ENCODE assay signal across 9 cellular contexts in the genomic region with DNA sequence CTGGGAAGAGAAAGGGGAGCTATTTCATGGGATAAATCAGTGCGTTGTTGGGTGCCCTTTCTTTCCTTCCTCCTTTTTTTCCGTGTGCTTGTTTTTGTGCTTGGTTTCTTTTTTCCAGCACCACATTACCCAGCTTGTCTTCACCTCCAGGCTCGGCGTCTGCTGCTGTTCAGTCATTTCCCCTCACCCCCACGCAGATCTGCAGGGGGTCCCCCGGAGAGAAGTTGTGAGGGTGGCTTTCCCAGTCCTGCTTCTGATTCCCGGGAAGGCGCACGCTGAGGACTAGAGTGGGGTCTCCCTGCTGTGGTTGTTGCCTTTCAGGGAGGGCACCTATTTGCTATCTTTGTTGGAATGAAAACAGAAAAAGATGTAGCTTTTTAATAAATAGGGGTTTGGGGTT. TPM values are rescaled to one million over a fixed set of nuclear protein-coding genes. Genes with fewer than 3 reads are reported as not detected.
A peak's percentile ranks its signal among the peaks of the same experiment; 100 is the strongest.
DNase-seq lines count a peak whose midpoint lies in the region; ATAC-seq and TF ChIP-seq lines count a peak whose summit lies in the region.
"Had no signal": no experiment of that assay in that cellular context is flagged by ENCODE, and none has a peak within 500 bp of the region (broad histone marks: within the 10 kb centered on the region; RNA-seq: fewer than 3 reads in every experiment).

No MANE protein-coding gene starts in this region.

- H3K27me3 Mint-ChIP-seq in CD4-positive, alpha-beta T cell = no peaks in the 10 kb centered on the region
- H3K27me3 Mint-ChIP-seq in endodermal cell (ENCODE audit: insufficient read depth) = peaks cover 63% of the 10 kb centered on the region

- peak overlapping the region; percentile 91 for H2AFZ ChIP-seq in osteoblast (ENCODE audit: low read length)
- H2AFZ ChIP-seq in Karpas-422 (ENCODE audit: low read length) = no peak overlapping the region

- DNase-seq in CD4-positive, alpha-beta T cell = no peak
- DNase-seq in NCI-H69 (lab: John Stamatoyannopoulos, UW) = peak; percentile 50
- peak; percentile 57 for DNase-seq in endodermal cell
- DNase-seq in osteoblast (ENCODE audit: insufficient read length, low spot score, missing footprints) = no peak
- DNase-seq in Karpas-422 = no peak
- DNase-seq in GM10248 (ENCODE audit: extremely low spot score) = no peak
- no peak for DNase-seq in retina
- DNase-seq in RWPE1 (ENCODE audit: low spot score) = no peak
- DNase-seq: hippocampal formation had no signal

- H3K9me2 ChIP-seq in Karpas-422 (replicated peaks; ENCODE audit: insufficient read depth, low read length) = no peaks in the 10 kb centered on the region

- H3K4me1 ChIP-seq in endodermal cell (ENCODE audit: control insufficient read depth, insufficient read depth, low read length) = peaks cover 2% of the 10 kb centered on the region
- H3K4me1 ChIP-seq in osteoblast (ENCODE audit: insufficient read depth, low read length) = peaks cover 11% of the 10 kb centered on the region
- H3K4me1 ChIP-seq in Karpas-422 (ENCODE audit: low read length) = peaks cover 11% of the 10 kb centered on the region

- H3K27ac Mint-ChIP-seq in CD4-positive, alpha-beta T cell = peak overlapping the region; percentile 93
- H3K27ac Mint-ChIP-seq in endodermal cell = no peak overlapping the region

- H3K4me3 Mint-ChIP-seq in CD4-positive, alpha-beta T cell = peak overlapping the region; percentile 97
- peak overlapping the region; percentile 87 for H3K4me3 Mint-ChIP-seq in endodermal cell

- TF ChIP-seq CTCF in CD4-positive, alpha-beta T cell (IDR thresholded peaks at IDR 0.05) = no peak
- no peak for TF ChIP-seq CTCF in endodermal cell (conservative IDR thresholded peaks at IDR 0.05)
- no peak for TF ChIP-seq CTCF in osteoblast (IDR thresholded peaks at IDR 0.05; ENCODE audit: extremely low read depth, low read depth, low read length)
- no peak for TF ChIP-seq CTCF in GM10248 (IDR thresholded peaks at IDR 0.05; ENCODE audit: control extremely low read depth, extremely low read depth, low read depth, missing control alignments)
- no peak for TF ChIP-seq CTCF in RWPE1 (conservative IDR thresholded peaks at IDR 0.05; ENCODE audit: low read depth)

- POLR2A ChIA-PET in CD4-positive, alpha-beta T cell (lab: Charles Lee) = interaction anchor here (1.2 to 4.1 kb wide), 9 partner anchors 8 to 308 kb away, joined by 3 to 32 read pairs (median 13); a partner anchor contains a TSS
- POLR2A ChIA-PET in GM10248 (lab: Yijun Ruan, JAX) (interaction anchor here (1.0 kb wide), 1 partner anchor 17 kb away, joined by 3 read pairs; no protein-coding TSS in a partner anchor), RWPE1 (lab: Yijun Ruan, JAX; ENCODE audit: low non-redundant PET) (no interaction called here)

- peak overlapping the region; percentile 84 for H3K27ac ChIP-seq in CD4-positive, alpha-beta T cell (ENCODE audit: low read depth, low read length)
- H3K27ac ChIP-seq in endodermal cell (ENCODE audit: low read depth, low read length) = no peak overlapping the region
- H3K27ac ChIP-seq in osteoblast (ENCODE audit: low read depth, low read length) = no peak overlapping the region
- H3K27ac ChIP-seq in Karpas-422 (ENCODE audit: low read length) = no peak overlapping the region
- no peak overlapping the region for H3K27ac ChIP-seq in RWPE1

- H3K9me3 Mint-ChIP-seq in CD4-positive, alpha-beta T cell = no peaks in the 10 kb centered on the region
- no peaks in the 10 kb centered on the region for H3K9me3 Mint-ChIP-seq in endodermal cell

- H3K4me1 Mint-ChIP-seq in CD4-positive, alpha-beta T cell (ENCODE audit: low read depth) = peaks cover 58% of the 10 kb centered on the region
- H3K4me1 Mint-ChIP-seq in endodermal cell = peaks cover 25% of the 10 kb centered on the region

- H3K9ac ChIP-seq in endodermal cell (ENCODE audit: extremely low read depth, low read length, poor library complexity, severe bottlenecking) (no peak overlapping the region), Karpas-422 (ENCODE audit: low read length) (no peak overlapping the region)

- no peaks in the 10 kb centered on the region for H3K27me3 ChIP-seq in CD4-positive, alpha-beta T cell (ENCODE audit: control insufficient read depth, insufficient read depth, low read length)
- H3K27me3 ChIP-seq in endodermal cell (ENCODE audit: control insufficient read depth, insufficient read depth, low read length, poor library complexity, severe bottlenecking) (peaks cover 45% of the 10 kb centered on the region), osteoblast (ENCODE audit: insufficient read depth, low read length) (peaks cover 5% of the 10 kb centered on the region), Karpas-422 (ENCODE audit: low read length) (no peaks in the 10 kb centered on the region)

- 0 to 16% methylated on average over 2 to 9 of the region's 9 CpGs for WGBS in endodermal cell (ENCODE audit: insufficient coverage in 1 of 2, insufficient read length in 1 of 2), 2 experiments

- ATAC-seq in CD4-positive, alpha-beta T cell (ENCODE audit: poor library complexity) = no peak

- H3K36me3 Mint-ChIP-seq in CD4-positive, alpha-beta T cell (ENCODE audit: low read depth) = peaks cover 34% of the 10 kb centered on the region
- no peaks in the 10 kb centered on the region for H3K36me3 Mint-ChIP-seq in endodermal cell (ENCODE audit: low read depth)

- CTCF ChIA-PET in CD4-positive, alpha-beta T cell (lab: Charles Lee) = interaction anchor here (1.0 to 2.5 kb wide), 2 partner anchors 98 to 305 kb away, joined by 4 to 8 read pairs; no protein-coding TSS in a partner anchor
- CTCF ChIA-PET in GM10248 (lab: Yijun Ruan, JAX) (interaction anchor here (0.7 to 3.5 kb wide), 7 partner anchors 8 to 306 kb away, joined by 3 to 17 read pairs (median 4); no protein-coding TSS in a partner anchor), RWPE1 (lab: Yijun Ruan, JAX) (interaction anchor here (1.1 kb wide), 1 partner anchor 9 kb away, joined by 3 read pairs; no protein-coding TSS in a partner anchor)

- H3K79me2 ChIP-seq in osteoblast (ENCODE audit: insufficient read depth, low read length) (peaks cover 2% of the 10 kb centered on the region), Karpas-422 (ENCODE audit: low read length) (no peaks in the 10 kb centered on the region)

- no peaks in the 10 kb centered on the region for H3K36me3 ChIP-seq in endodermal cell (ENCODE audit: control insufficient read depth, insufficient read depth, low read length)
- no peaks in the 10 kb centered on the region for H3K36me3 ChIP-seq in osteoblast (ENCODE audit: insufficient read depth, low read length)
- no peaks in the 10 kb centered on the region for H3K36me3 ChIP-seq in Karpas-422 (ENCODE audit: insufficient read depth, low read length)

- intact Hi-C loops in CD4-positive, alpha-beta T cell (cut with DNase I, micrococcal nuclease) = loop anchor here (5.0 to 10.0 kb wide), 4 partner anchors 89 to 304 kb away; a partner anchor contains a TSS

- H4K20me1 ChIP-seq in osteoblast (ENCODE audit: insufficient read depth, low read length) = no peaks in the 10 kb centered on the region
- H4K20me1 ChIP-seq in Karpas-422 (ENCODE audit: insufficient read depth, low read depth, low read length) = no peaks in the 10 kb centered on the region

- H3K4me2 ChIP-seq in osteoblast (ENCODE audit: insufficient read depth, low read length) (peak overlapping the region; percentile 99), Karpas-422 (ENCODE audit: low read depth, low read length, poor library complexity, severe bottlenecking) (no peak overlapping the region)

- no peaks in the 10 kb centered on the region for H3K9me3 ChIP-seq in CD4-positive, alpha-beta T cell (ENCODE audit: control insufficient read depth, low read length)
- H3K9me3 ChIP-seq in endodermal cell (ENCODE audit: control insufficient read depth, low read length) (no peaks in the 10 kb centered on the region), osteoblast (ENCODE audit: low read depth, low read length) (no peaks in the 10 kb centered on the region), Karpas-422 (ENCODE audit: low read length) (no peaks in the 10 kb centered on the region)

- H3K4me3 ChIP-seq in endodermal cell (ENCODE audit: low read length) = peak overlapping the region; percentile 88
- H3K4me3 ChIP-seq in osteoblast (ENCODE audit: insufficient read depth, low read length) = peak overlapping the region; percentile 84
- H3K4me3 ChIP-seq in Karpas-422 (ENCODE audit: low read length) = no peak overlapping the region

RNA-seq across cellular contexts. Expression of a gene that starts 1.6 kb away (rescaled TPM):
- total RNA-seq in CD4-positive, alpha-beta T cell = 10 to 100 TPM; 28.8 to 35.3 TPM
- 1 to 10 TPM; 4.5 to 7.8 TPM for total RNA-seq in endodermal cell
- 9.1 TPM for polyA plus RNA-seq in endodermal cell (2013, experiment 1 of 2)
- 7.3 TPM for polyA plus RNA-seq in endodermal cell (2013, experiment 2 of 2)
- 10.6 and 11.2 TPM in 2 replicates for total RNA-seq in osteoblast
- 0.11 and 0.63 TPM in 2 replicates for total RNA-seq in Karpas-422 (2014; rRNA removed; shearing (Covaris generic); ENCODE audit: low replicate concordance)

Comparison
In these comparisons a context has a peak if more than half of its experiments do, and no peak if none do; other contexts are left out.
1. DNase-seq: peak in NCI-H69 (single experiment) and endodermal cell (single experiment); none in CD4-positive, alpha-beta T cell (0 of 10), osteoblast (single experiment), Karpas-422 (single experiment), GM10248 (single experiment), retina (single experiment) and RWPE1 (single experiment).